Comparison of ENCODE assay signal across 9 cellular contexts in the genomic region with DNA sequence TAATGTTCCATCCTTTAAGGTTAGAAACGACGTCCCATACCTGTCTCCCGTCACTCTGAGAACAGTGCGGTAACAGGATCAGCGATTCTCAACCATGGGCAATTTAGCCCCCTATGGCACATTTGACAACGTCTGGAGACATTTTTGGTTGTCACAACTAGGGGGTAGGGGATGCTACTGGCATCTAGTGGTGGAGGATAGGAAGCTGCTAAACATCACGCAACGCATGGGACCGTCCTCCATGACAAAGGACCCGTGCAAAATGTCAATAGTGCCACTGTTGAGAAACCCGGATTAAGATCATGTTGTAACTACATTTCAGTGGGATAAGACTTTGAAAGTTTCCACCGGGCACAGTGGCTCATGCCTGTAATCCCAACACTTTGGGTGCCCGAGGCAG. TPM values are rescaled to one million over a fixed set of nuclear protein-coding genes. Genes with fewer than 3 reads are reported as not detected.
A peak's percentile ranks its signal among the peaks of the same experiment; 100 is the strongest.
DNase-seq lines count a peak whose midpoint lies in the region; ATAC-seq and TF ChIP-seq lines count a peak whose summit lies in the region.
"Had no signal": no experiment of that assay in that cellular context is flagged by ENCODE, and none has a peak within 500 bp of the region (broad histone marks: within the 10 kb centered on the region; RNA-seq: fewer than 3 reads in every experiment).

No MANE protein-coding gene starts in this region.

- H4K20me1 ChIP-seq in OCI-LY1 (ENCODE audit: insufficient read depth, low read length) = no peaks in the 10 kb centered on the region

- peaks cover 26% of the 10 kb centered on the region for H3K36me3 ChIP-seq in OCI-LY1 (ENCODE audit: insufficient read depth, low read length)
- no peaks in the 10 kb centered on the region for H3K36me3 ChIP-seq in tibial artery

- ATAC-seq in GM18858 (IDR thresholded peaks at IDR 0.05; ENCODE audit: unreplicated experiment) = no peak
- ATAC-seq in Right ventricle myocardium inferior = no peak

- no peak overlapping the region for H3K4me2 ChIP-seq in OCI-LY1 (ENCODE audit: low read length)

- H3K4me1 ChIP-seq in OCI-LY1 (ENCODE audit: insufficient read depth, low read length, severe bottlenecking) (peaks cover 12% of the 10 kb centered on the region), tibial artery (peaks cover 0 to 9% (median 6%) of the 10 kb centered on the region in 4 donors)

- no peaks in the 10 kb centered on the region for H3K9me2 ChIP-seq in OCI-LY1 (ENCODE audit: low read depth, low read length)

- H3K79me2 ChIP-seq in OCI-LY1 (ENCODE audit: insufficient read depth, low read length) = peaks cover 11% of the 10 kb centered on the region

- H3K27me3 ChIP-seq in OCI-LY1 (ENCODE audit: insufficient read depth, low read length) (no peaks in the 10 kb centered on the region), dorsolateral prefrontal cortex (no peaks in the 10 kb centered on the region), tibial artery (no peaks in the 10 kb centered on the region)

- intact Hi-C loops in dorsolateral prefrontal cortex (cut with DNase I) = loop anchor here (2.0 to 10.0 kb wide), 4 partner anchors 79 to 637 kb away; a partner anchor contains a TSS
- intact Hi-C loops in Right ventricle myocardium inferior (cut with DNase I) = no loop called here
- intact Hi-C loops in tibial artery (cut with DNase I; ENCODE audit: low total_unique reads) = no loop called here

- no peak overlapping the region for H2AFZ ChIP-seq in OCI-LY1 (ENCODE audit: low read length)

- H3K4me3 ChIP-seq in OCI-LY1 (ENCODE audit: low read depth, low read length, poor library complexity, severe bottlenecking) (no peak overlapping the region), dorsolateral prefrontal cortex (no peak overlapping the region), tibial artery (no peak overlapping the region)

- H3K27ac ChIP-seq in OCI-LY1 (ENCODE audit: low read depth, low read length, poor library complexity, severe bottlenecking) (no peak overlapping the region), dorsolateral prefrontal cortex (no peak overlapping the region), tibial artery (no peak overlapping the region)

- H3K9me3 ChIP-seq in OCI-LY1 (ENCODE audit: low read length) = no peaks in the 10 kb centered on the region
- no peaks in the 10 kb centered on the region for H3K9me3 ChIP-seq in tibial artery

- H3K9ac ChIP-seq in OCI-LY1 (ENCODE audit: low read length) = no peak overlapping the region

- TF ChIP-seq CTCF in OCI-LY1 (IDR thresholded peaks at IDR 0.05; ENCODE audit: low read length) (peak; percentile 96), dorsolateral prefrontal cortex (IDR thresholded peaks at IDR 0.05 in 54 of 56, conservative IDR thresholded peaks at IDR 0.05 in 2 of 56; ENCODE audit: low read depth in 1 of 56, partially characterized antibody in 56 of 56) (peak in 51 of 56 donors; percentile 2 to 67 (median 46)), tibial artery (IDR thresholded peaks at IDR 0.05) (peak in 1 of 2 experiments; percentile 6)

- DNase-seq in DMS 273 (lab: John Stamatoyannopoulos, UW; ENCODE audit: unreplicated experiment) (peak; percentile 53), DMS 273 treated with DMSO at 0.1 percent for 48 hours (lab: John Stamatoyannopoulos, UW) (no peak), dorsolateral prefrontal cortex (peak in 1 of 10 donors; percentile 35), pons (ENCODE audit: low spot score) (peak; percentile 9), Right ventricle myocardium inferior (ENCODE audit: missing footprints) (no peak), tibial artery (no peak)
- DNase-seq: 8988T had no signal

- H3F3A ChIP-seq in OCI-LY1 (ENCODE audit: insufficient read depth, low read length) = 0 out of 2 replicates have a peak, but pooled peaks cover 5% of the 10 kb centered on the region

RNA-seq across cellular contexts. Expression of a gene that starts 5.0 kb away (rescaled TPM):
- total RNA-seq in dorsolateral prefrontal cortex = 10 to 100 TPM in 98 of 120 experiments, 1 to 10 TPM in 22; 7.2 to 22.0 (median 11.6) TPM
- total RNA-seq in Right ventricle myocardium inferior = 6.3 TPM

Comparison
In these comparisons a context has a peak if more than half of its experiments do, and no peak if none do; other contexts are left out.
1. DNase-seq: peak in DMS 273 (single experiment) and pons (single experiment); none in DMS 273 treated with DMSO at 0.1 percent for 48 hours (single experiment), Right ventricle myocardium inferior (single experiment) and tibial artery (0 of 2).
2. intact Hi-C loops: an anchor here in dorsolateral prefrontal cortex (2.0 to 10.0 kb wide); none called in Right ventricle myocardium inferior and tibial artery.